Comparison of ENCODE assay signal across 24 cellular contexts in the genomic region with DNA sequence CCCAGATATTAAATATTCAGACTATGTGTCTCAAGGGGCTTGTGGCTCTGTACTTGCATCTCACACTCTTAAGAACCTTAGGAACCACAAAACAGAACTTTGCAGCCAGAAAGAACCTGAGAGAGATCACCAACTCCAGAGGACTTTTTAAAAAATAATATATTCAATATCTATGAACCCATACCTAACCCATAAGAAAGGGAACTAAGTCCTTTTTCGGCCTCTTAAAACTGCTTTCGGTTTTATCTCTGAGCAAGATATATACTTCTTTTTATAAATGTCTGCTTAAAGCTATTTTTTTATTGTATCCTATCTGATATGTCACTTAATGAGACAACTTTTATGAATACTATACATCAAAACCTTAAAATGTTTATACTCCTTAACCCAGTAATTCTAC. TPM values are rescaled to one million over a fixed set of nuclear protein-coding genes. Genes with fewer than 3 reads are reported as not detected.
DNase-seq lines count a peak whose midpoint lies in the region; ATAC-seq, FAIRE-seq and TF ChIP-seq lines count a peak whose summit lies in the region.
"Had no signal": no experiment of that assay in that cellular context is flagged by ENCODE, and none has a peak within 500 bp of the region (broad histone marks: within the 10 kb centered on the region; RNA-seq: fewer than 3 reads in every experiment).

No MANE protein-coding gene starts in this region.

- H3K27me3 ChIP-seq in OCI-LY3 (ENCODE audit: low read depth, low read length) (no peaks in the 10 kb centered on the region), endothelial cell of umbilical vein (ENCODE audit: control insufficient read depth in 2 of 2, insufficient read depth in 2 of 2, low read length in 2 of 2) (no peaks in the 10 kb centered on the region), GM23248 (replicated peaks; ENCODE audit: insufficient read depth) (no peaks in the 10 kb centered on the region)
- H3K27me3 ChIP-seq: SJCRH30 had no signal

- H3K9ac ChIP-seq in OCI-LY3 (ENCODE audit: low read length) (peak overlapping the region; percentile 13), endothelial cell of umbilical vein (replicated peaks; ENCODE audit: extremely low read depth, insufficient read depth, low read length) (no peak overlapping the region), GM23248 (no peak overlapping the region)

- DNase-seq in endothelial cell of umbilical vein (ENCODE audit: low read depth, low spot score) (no peak), mesothelial cell of epicardium (ENCODE audit: low spot score in 2 of 2, unreplicated experiment in 2 of 2) (no peak), NCI-H2029 (lab: John Stamatoyannopoulos, UW) (no peak), GM20000 (ENCODE audit: low spot score) (no peak), C1 segment of cervical spinal cord (lab: John Stamatoyannopoulos, UW) (no peak), GM23248 (no peak)
- DNase-seq: CD8-positive, alpha-beta T cell; DMS 273 treated with DMSO at 0.1 percent for 48 hours; DMS79; EL; GDM1; H7; Kasumi-1; NCI-H2029 treated with DMSO at 0.1 percent for 48 hours; NCI-H446 treated with DMSO at 0.1 percent for 48 hours; NCI-H526 treated with DMSO at 0.1 percent for 48 hours; SJCRH30 had no signal

- WGBS in GM23248 (ENCODE audit: low coverage in 1 of 2, low lambda C conversion rate in 2 of 2, missing lambda C conversion rate in 2 of 2), 2 experiments: 96 to 100% methylated on average over 2 of the region's 2 CpGs

- CTCF ChIA-PET in endothelial cell of umbilical vein (lab: Charles Lee): no interaction called here

- H4K20me1 ChIP-seq in OCI-LY3 (ENCODE audit: insufficient read depth, low read length): no peaks in the 10 kb centered on the region
- H4K20me1 ChIP-seq in endothelial cell of umbilical vein (replicated peaks; ENCODE audit: control insufficient read depth, extremely low read depth, insufficient read depth, low read length): no peaks in the 10 kb centered on the region
- H4K20me1 ChIP-seq in GM23248 (ENCODE audit: insufficient read depth): no peaks in the 10 kb centered on the region

- H2AFZ ChIP-seq in OCI-LY3 (ENCODE audit: low read depth, low read length) (peak overlapping the region; percentile 73), endothelial cell of umbilical vein (ENCODE audit: low read depth, low read length) (no peak overlapping the region), GM23248 (no peak overlapping the region)

- peaks cover 10% of the 10 kb centered on the region for H3K9me3 Mint-ChIP-seq in mesothelial cell of epicardium
- H3K9me3 Mint-ChIP-seq: CD8-positive, alpha-beta T cell had no signal

- ATAC-seq in GM18868 (IDR thresholded peaks at IDR 0.05; ENCODE audit: unreplicated experiment): peak; percentile 70
- ATAC-seq: CD8-positive, alpha-beta T cell; GM12878; K562 had no signal

- POLR2A ChIA-PET in endothelial cell of umbilical vein (lab: Charles Lee): no interaction called here

- H3K9me3 ChIP-seq in OCI-LY3 (ENCODE audit: insufficient read depth, low read length) (no peaks in the 10 kb centered on the region), endothelial cell of umbilical vein (replicated peaks; ENCODE audit: control insufficient read depth, insufficient read depth, low read length) (no peaks in the 10 kb centered on the region), GM23248 (ENCODE audit: low read depth) (no peaks in the 10 kb centered on the region)
- H3K9me3 ChIP-seq: SJCRH30 had no signal

- H3K9me1 ChIP-seq in endothelial cell of umbilical vein (replicated peaks; ENCODE audit: control insufficient read depth, extremely low read depth, insufficient read depth, low read length): no peaks in the 10 kb centered on the region

- no peak overlapping the region for H3K4me3 Mint-ChIP-seq in mesothelial cell of epicardium
- H3K4me3 Mint-ChIP-seq: CD8-positive, alpha-beta T cell had no signal

- peak overlapping the region; percentile 66 for H3K27ac Mint-ChIP-seq in mesothelial cell of epicardium
- H3K27ac Mint-ChIP-seq: CD8-positive, alpha-beta T cell had no signal

- intact Hi-C loops in endothelial cell of umbilical vein (cut with micrococcal nuclease): no loop called here

- H3K27me3 Mint-ChIP-seq in mesothelial cell of epicardium (ENCODE audit: low read depth): no peaks in the 10 kb centered on the region

- in situ Hi-C loops in GM23248 (cut with MboI): no loop called here

- no peak for TF ChIP-seq POLR2A in endothelial cell of umbilical vein (IDR thresholded peaks at IDR 0.05; ENCODE audit: low read depth, low read length)

- H3K4me3 ChIP-seq in OCI-LY3 (ENCODE audit: low read length): peak overlapping the region; percentile 63
- H3K4me3 ChIP-seq in endothelial cell of umbilical vein (replicated peaks in 1 of 3; ENCODE audit: insufficient read depth in 1 of 3, low read depth in 1 of 3, low read length in 3 of 3): no peak overlapping the region
- H3K4me3 ChIP-seq in GM23248: no peak overlapping the region
- H3K4me3 ChIP-seq: GM12878, K562, SJCRH30 had no signal

- no TSS peak for BruUV-seq in endothelial cell of umbilical vein (replicated peaks; lab: Mats Ljungman, UMichigan)

- no peak for TF ChIP-seq CTCF in OCI-LY3 (IDR thresholded peaks at IDR 0.05; ENCODE audit: low read depth, low read length)
- no peak for TF ChIP-seq CTCF in endothelial cell of umbilical vein (IDR thresholded peaks at IDR 0.05; ENCODE audit: extremely low read depth in 1 of 2, insufficient read depth in 1 of 2, low read depth in 1 of 2, low read length in 2 of 2)
- TF ChIP-seq CTCF in mesothelial cell of epicardium (IDR thresholded peaks at IDR 0.05; ENCODE audit: unreplicated experiment): no peak
- TF ChIP-seq CTCF in GM20000 (IDR thresholded peaks at IDR 0.05; ENCODE audit: extremely low read depth, missing control alignments): no peak

- H3K9me2 ChIP-seq in GM23248 (ENCODE audit: insufficient read depth): no peaks in the 10 kb centered on the region

- peaks cover 23% of the 10 kb centered on the region for H3K4me1 Mint-ChIP-seq in mesothelial cell of epicardium

- H3K4me2 ChIP-seq in OCI-LY3 (ENCODE audit: low read length) (peak overlapping the region; percentile 79), endothelial cell of umbilical vein (ENCODE audit: insufficient read depth, low read length) (peak overlapping the region; percentile 24), GM23248 (ENCODE audit: unreplicated experiment) (no peak overlapping the region)

- no peaks in the 10 kb centered on the region for H3K36me3 ChIP-seq in OCI-LY3 (replicated peaks; ENCODE audit: low read depth, low read length)
- no peaks in the 10 kb centered on the region for H3K36me3 ChIP-seq in endothelial cell of umbilical vein (ENCODE audit: control insufficient read depth in 2 of 2, extremely low read depth in 1 of 2, insufficient read depth in 2 of 2, low read length in 2 of 2)
- peaks cover 13% of the 10 kb centered on the region; the same call in 1 of the 2 replicates for H3K36me3 ChIP-seq in GM23248 (ENCODE audit: low read depth)

- peaks cover 10% of the 10 kb centered on the region for H3K4me1 ChIP-seq in OCI-LY3 (ENCODE audit: low read length)
- no peaks in the 10 kb centered on the region for H3K4me1 ChIP-seq in endothelial cell of umbilical vein (ENCODE audit: control insufficient read depth, extremely low read depth, insufficient read depth, low read length)
- H3K4me1 ChIP-seq in GM23248 (ENCODE audit: insufficient read depth): no peaks in the 10 kb centered on the region
- H3K4me1 ChIP-seq: SJCRH30 had no signal

- no peaks in the 10 kb centered on the region for H3F3A ChIP-seq in GM23248 (ENCODE audit: insufficient read depth)

- peak; percentile 61 for FAIRE-seq in endothelial cell of umbilical vein (lab: Jason Lieb, UNC)
- FAIRE-seq: A204.1, GM12878, K562, RCC 7860 had no signal

- H3K79me2 ChIP-seq in OCI-LY3 (ENCODE audit: low read length) (no peaks in the 10 kb centered on the region), endothelial cell of umbilical vein (ENCODE audit: control insufficient read depth, insufficient read depth, low read length) (no peaks in the 10 kb centered on the region), GM23248 (ENCODE audit: insufficient read depth) (peaks cover 21% of the 10 kb centered on the region)

- peaks cover 27% of the 10 kb centered on the region for H3K36me3 Mint-ChIP-seq in mesothelial cell of epicardium

- no peak overlapping the region for H3K27ac ChIP-seq in OCI-LY3 (ENCODE audit: low read length)
- no peak overlapping the region for H3K27ac ChIP-seq in endothelial cell of umbilical vein (ENCODE audit: insufficient read depth, low read depth, low read length)
- H3K27ac ChIP-seq in GM23248: no peak overlapping the region
- H3K27ac ChIP-seq: C4-2B, SJCRH30 had no signal

- dilution Hi-C loops in endothelial cell of umbilical vein (cut with MboI; ENCODE audit: extremely low pct_ligation_motif_present, low sequenced_read_pairs): no loop called here

TF ChIP-seq in endothelial cell of umbilical vein, 7 proteins besides CTCF, POLR2A, EP300 and RAD21 (continues in another document):
- no peak for TF ChIP-seq EZH2 (IDR thresholded peaks at IDR 0.05; ENCODE audit: borderline replicate concordance, low read depth, low read length, severe bottlenecking)

RNA-seq across cellular contexts. Expression of gene SMARCA1, which starts 10.9 kb away (rescaled TPM):
- total RNA-seq in endothelial cell of umbilical vein: 29.3 and 29.7 TPM in 2 replicates
- polyA plus RNA-seq in endothelial cell of umbilical vein: 5.5 and 8.3 TPM in 2 replicates
- 9.7 and 10.6 TPM in 2 replicates for polyA plus RNA-seq in endothelial cell of umbilical vein (2011; cell fraction: cytosol; rRNA removed)
- 12.6 and 16.4 TPM in 2 replicates for polyA plus RNA-seq in endothelial cell of umbilical vein (2011; cell fraction: nucleus; rRNA removed)
- polyA plus RNA-seq in endothelial cell of umbilical vein (2012): 22.5 and 26.5 TPM in 2 replicates
- 13.4 and 16.8 TPM in 2 replicates for polyA minus RNA-seq in endothelial cell of umbilical vein
- polyA minus RNA-seq in endothelial cell of umbilical vein (2011; cell fraction: cytosol; rRNA and poly(A)+ RNA removed): 0.20 TPM
- polyA minus RNA-seq in endothelial cell of umbilical vein (2011; cell fraction: nucleus; rRNA and poly(A)+ RNA removed): 27.8 and 31.6 TPM in 2 replicates
- 116 TPM in 3 replicates for total RNA-seq in mesothelial cell of epicardium
- 36.9 and 40.7 TPM in 2 replicates for total RNA-seq in GM23248 (2014; rRNA removed; shearing (Covaris generic))
- 36.3 and 38.5 TPM in 2 replicates for polyA plus RNA-seq in GM23248 (2016; fragmentation: Nextera tagmentation; extraction: Ambion mirVana)

RNA-seq across cellular contexts. Expression of gene OCRL, which starts 27.6 kb away (rescaled TPM):
- total RNA-seq in endothelial cell of umbilical vein (19.7 and 20.9 TPM in 2 replicates), mesothelial cell of epicardium (46.7 to 49.0 TPM (median 48.9 TPM) in 3 replicates)
- polyA plus RNA-seq in endothelial cell of umbilical vein (14.2 and 14.6 TPM in 2 replicates), GM23248 (2016; fragmentation: Nextera tagmentation; extraction: Ambion mirVana) (10.5 and 10.6 TPM in 2 replicates)
- 13.2 and 14.7 TPM in 2 replicates for polyA plus RNA-seq in endothelial cell of umbilical vein (2011; cell fraction: cytosol; rRNA removed)
- polyA plus RNA-seq in endothelial cell of umbilical vein (2011; cell fraction: nucleus; rRNA removed): 34.1 and 38.6 TPM in 2 replicates
- polyA plus RNA-seq in endothelial cell of umbilical vein (2012): 22.8 and 23.3 TPM in 2 replicates
- 27.8 and 30.0 TPM in 2 replicates for polyA minus RNA-seq in endothelial cell of umbilical vein
- polyA minus RNA-seq in endothelial cell of umbilical vein (2011; cell fraction: cytosol; rRNA and poly(A)+ RNA removed): 8.1 TPM
- polyA minus RNA-seq in endothelial cell of umbilical vein (2011; cell fraction: nucleus; rRNA and poly(A)+ RNA removed): 15.2 and 17.6 TPM in 2 replicates
- total RNA-seq in GM23248 (2014; rRNA removed; shearing (Covaris generic)): 13.0 and 17.2 TPM in 2 replicates
